In the genomic region with DNA sequence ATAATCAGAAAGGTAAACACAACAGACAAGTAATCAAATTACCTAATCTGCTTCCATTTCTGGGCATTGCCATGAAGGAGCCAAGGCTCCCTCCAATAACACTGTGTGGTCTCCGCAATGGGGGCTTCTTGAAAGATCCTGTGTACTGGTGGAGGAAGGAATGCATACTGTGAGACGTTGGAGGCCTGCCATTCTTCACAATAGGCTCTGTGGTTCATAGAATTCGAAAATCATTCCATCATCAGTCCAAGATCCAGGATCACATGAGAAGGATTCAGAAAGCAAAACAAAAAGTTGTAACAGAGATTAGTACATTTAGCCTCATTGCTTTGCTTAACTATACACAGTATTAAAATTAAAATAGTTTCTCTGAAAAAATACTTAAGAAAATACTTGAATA, we compare ENCODE assay signal across 17 cellular contexts.
DNase-seq lines count a peak whose midpoint lies in the region; ATAC-seq and TF ChIP-seq lines count a peak whose summit lies in the region.
"Had no signal": no experiment of that assay in that cellular context is flagged by ENCODE, and none has a peak within 500 bp of the region (broad histone marks: within the 10 kb centered on the region; RNA-seq: fewer than 3 reads in every experiment).

No MANE protein-coding gene starts in this region.

- no peak overlapping the region for H2AFZ ChIP-seq in SK-N-SH (ENCODE audit: low read depth)
- H2AFZ ChIP-seq in PC-3 (ENCODE audit: low read length) = no peak overlapping the region
- H2AFZ ChIP-seq: PC-9 had no signal

- H3K27ac ChIP-seq in SK-N-SH (ENCODE audit: low read depth in 2 of 2, low read length in 1 of 2) = no peak overlapping the region
- no peak overlapping the region for H3K27ac ChIP-seq in CD8-positive, alpha-beta memory T cell (ENCODE audit: low read depth, low read length)
- no peak overlapping the region for H3K27ac ChIP-seq in PC-3 (ENCODE audit: low read length)
- H3K27ac ChIP-seq: BLaER1, PC-9 had no signal

- H3K9me3 ChIP-seq in SK-N-SH = no peaks in the 10 kb centered on the region
- H3K9me3 ChIP-seq in CD8-positive, alpha-beta memory T cell (ENCODE audit: low read length) = no peaks in the 10 kb centered on the region
- no peaks in the 10 kb centered on the region for H3K9me3 ChIP-seq in PC-3 (ENCODE audit: low read length)

- no peaks in the 10 kb centered on the region for H3K9me2 ChIP-seq in SK-N-SH
- H3K9me2 ChIP-seq in PC-3 (replicated peaks; ENCODE audit: low read length) = no peaks in the 10 kb centered on the region

- ATAC-seq in SK-N-SH treated with all-trans-retinoic acid at 6 μM for 48 hours = no peak
- no peak for ATAC-seq in central memory CD8-positive, alpha-beta T cell (replicated peaks; ENCODE audit: extremely low read depth, poor library complexity, severe bottlenecking)
- no peak for ATAC-seq in PC-3
- ATAC-seq: HepG2 had no signal

- H3K4me2 ChIP-seq in SK-N-SH (no peak overlapping the region), PC-3 (ENCODE audit: low read length) (no peak overlapping the region)
- H3K4me2 ChIP-seq: BLaER1, PC-9 had no signal

- no peak for TF ChIP-seq EP300 in SK-N-SH (IDR thresholded peaks at IDR 0.05; ENCODE audit: borderline replicate concordance in 1 of 2, low read depth in 1 of 2, low read length in 1 of 2)

- H3F3A ChIP-seq in SK-N-SH (replicated peaks; ENCODE audit: insufficient read depth) (peaks cover 9% of the 10 kb centered on the region), PC-3 (ENCODE audit: low read length, unreplicated experiment) (no peaks in the 10 kb centered on the region)

- TF ChIP-seq RAD21 in SK-N-SH (IDR thresholded peaks at IDR 0.05; ENCODE audit: low read length) = no peak

- WGBS in SK-N-SH (ENCODE audit: low lambda C conversion rate) = 85% methylated on average over 3 of the region's 3 CpGs

- no TSS peak for BruUV-seq in PC-3 (replicated peaks; lab: Mats Ljungman, UMichigan)

- H4K20me1 ChIP-seq in SK-N-SH (ENCODE audit: insufficient read depth) (peaks cover 19% of the 10 kb centered on the region), PC-3 (ENCODE audit: low read length) (peaks cover 4% of the 10 kb centered on the region; the same call in 1 of the 2 replicates)

- no peak for TF ChIP-seq POLR2A in erythroblast (IDR thresholded peaks at IDR 0.05; ENCODE audit: low read length)

- H3K36me3 ChIP-seq in SK-N-SH (replicated peaks in 1 of 2; ENCODE audit: control insufficient read depth in 1 of 2, insufficient read depth in 2 of 2, low read length in 1 of 2) (peaks cover 12 to 34% of the 10 kb centered on the region in 2 experiments), PC-3 (ENCODE audit: low read depth, low read length) (peaks cover 6% of the 10 kb centered on the region)
- peaks cover 8% of the 10 kb centered on the region for H3K36me3 ChIP-seq in CD8-positive, alpha-beta memory T cell (ENCODE audit: insufficient read depth, low read length)

- H3K4me1 ChIP-seq in SK-N-SH (ENCODE audit: control insufficient read depth in 1 of 2, insufficient read depth in 2 of 2, low read depth in 1 of 2, low read length in 1 of 2) (no peaks in the 10 kb centered on the region), PC-3 (ENCODE audit: insufficient read depth, low read length) (no peaks in the 10 kb centered on the region)
- H3K4me1 ChIP-seq in CD8-positive, alpha-beta memory T cell (ENCODE audit: insufficient read depth, low read length) = peaks cover 31% of the 10 kb centered on the region

- peaks cover 44% of the 10 kb centered on the region for H3K4me1 Mint-ChIP-seq in central memory CD8-positive, alpha-beta T cell
- peaks cover 45 to 55% (median 54%) of the 10 kb centered on the region in 3 donors for H3K4me1 Mint-ChIP-seq in CD8-positive, alpha-beta memory T cell

- POLR2A ChIA-PET in SK-N-SH (lab: Yijun Ruan, JAX) (no interaction called here), PC-3 (lab: Charles Lee; ENCODE audit: unreplicated experiment) (no interaction called here)
- POLR2A ChIA-PET in CD8-positive, alpha-beta memory T cell (lab: Charles Lee) = no interaction called here

- H3K79me2 ChIP-seq in SK-N-SH (ENCODE audit: insufficient read depth) (peaks cover 70% of the 10 kb centered on the region), PC-3 (ENCODE audit: low read length) (peaks cover 12% of the 10 kb centered on the region)

- H3K36me3 Mint-ChIP-seq in central memory CD8-positive, alpha-beta T cell (ENCODE audit: insufficient read depth) = peaks cover 27% of the 10 kb centered on the region
- peaks cover 18 to 42% (median 25%) of the 10 kb centered on the region in 3 donors for H3K36me3 Mint-ChIP-seq in CD8-positive, alpha-beta memory T cell

- intact Hi-C loops in PC-3 (cut with micrococcal nuclease) = no loop called here

- peak overlapping the region; percentile 14 for H3K4me3 Mint-ChIP-seq in central memory CD8-positive, alpha-beta T cell
- peak overlapping the region in 1 of 7 donors; percentile 49 for H3K4me3 Mint-ChIP-seq in CD8-positive, alpha-beta memory T cell
- H3K4me3 Mint-ChIP-seq: HFFc6 had no signal

- peak overlapping the region; percentile 53 for H3K27ac Mint-ChIP-seq in central memory CD8-positive, alpha-beta T cell (ENCODE audit: low read depth)
- peak overlapping the region in 2 of 8 donors; percentile 9 to 35 for H3K27ac Mint-ChIP-seq in CD8-positive, alpha-beta memory T cell
- H3K27ac Mint-ChIP-seq: HFFc6 had no signal

- no peak overlapping the region for H3K4me3 ChIP-seq in SK-N-SH (ENCODE audit: low read depth in 2 of 2, low read length in 1 of 2)
- no peak overlapping the region for H3K4me3 ChIP-seq in fibroblast of the aortic adventitia (ENCODE audit: low read depth, low read length)
- no peak overlapping the region for H3K4me3 ChIP-seq in CD8-positive, alpha-beta memory T cell (ENCODE audit: low read length)
- no peak overlapping the region for H3K4me3 ChIP-seq in PC-3 (ENCODE audit: low read length)
- H3K4me3 ChIP-seq: BLaER1, PC-9 had no signal

- CTCF ChIA-PET in SK-N-SH (lab: Yijun Ruan, JAX) (no interaction called here), PC-3 (lab: Charles Lee) (no interaction called here)
- CTCF ChIA-PET in CD8-positive, alpha-beta memory T cell (lab: Charles Lee) = no interaction called here

- H3K9ac ChIP-seq in SK-N-SH (no peak overlapping the region), PC-3 (ENCODE audit: low read length) (no peak overlapping the region)
- H3K9ac ChIP-seq: BLaER1 had no signal

- H3K27me3 ChIP-seq in SK-N-SH (ENCODE audit: insufficient read depth) = no peaks in the 10 kb centered on the region
- no peaks in the 10 kb centered on the region for H3K27me3 ChIP-seq in CD8-positive, alpha-beta memory T cell (ENCODE audit: insufficient read depth, low read length, poor library complexity, severe bottlenecking)
- H3K27me3 ChIP-seq in PC-3 (ENCODE audit: low read length) = no peaks in the 10 kb centered on the region
- H3K27me3 ChIP-seq: BLaER1 had no signal

- DNase-seq in SK-N-SH (no peak), fibroblast of the aortic adventitia (ENCODE audit: low read depth) (peak; percentile 28), erythroblast (lab: John Stamatoyannopoulos, UW) (no peak), kidney glomerular epithelial cell (lab: John Stamatoyannopoulos, UW) (no peak), PC-3 (no peak)
- DNase-seq in central memory CD8-positive, alpha-beta T cell (ENCODE audit: low spot score in 2 of 2) = no peak
- DNase-seq in CD8-positive, alpha-beta memory T cell = no peak
- DNase-seq: DMS153, HFFc6, KG1, NCI-H1417 treated with DMSO at 0.1 percent for 48 hours, NCI-H1930, NCI-H446 treated with DMSO at 0.1 percent for 48 hours, PC-9 had no signal

- no peaks in the 10 kb centered on the region for H3K9me3 Mint-ChIP-seq in central memory CD8-positive, alpha-beta T cell
- H3K9me3 Mint-ChIP-seq in CD8-positive, alpha-beta memory T cell = peaks cover 0 to 7% (median 3%) of the 10 kb centered on the region in 5 donors

- no peak for TF ChIP-seq CTCF in SK-N-SH (IDR thresholded peaks at IDR 0.05)
- no peak for TF ChIP-seq CTCF in fibroblast of the aortic adventitia (IDR thresholded peaks at IDR 0.05; ENCODE audit: insufficient read depth, low read length)
- no peak for TF ChIP-seq CTCF in PC-3 (conservative IDR thresholded peaks at IDR 0.05; ENCODE audit: low read depth, low read length)

- no peaks in the 10 kb centered on the region for H3K27me3 Mint-ChIP-seq in central memory CD8-positive, alpha-beta T cell
- H3K27me3 Mint-ChIP-seq in CD8-positive, alpha-beta memory T cell = no peaks in the 10 kb centered on the region

TF ChIP-seq in SK-N-SH treated with all-trans-retinoic acid at 6 μM for 48 hours, 23 proteins besides CTCF, POLR2A, EP300 and RAD21:
- TF ChIP-seq ISL1 (CRISPR knock-in tag; IDR thresholded peaks at IDR 0.05) (peak; percentile 48; the same call in 1 of the 2 replicates), ARNTL (CRISPR knock-in tag; IDR thresholded peaks at IDR 0.05; ENCODE audit: borderline replicate concordance, low read depth) (no peak)

TF ChIP-seq in SK-N-SH, 30 proteins besides CTCF, POLR2A, EP300 and RAD21:
- TF ChIP-seq, protein P1, sequence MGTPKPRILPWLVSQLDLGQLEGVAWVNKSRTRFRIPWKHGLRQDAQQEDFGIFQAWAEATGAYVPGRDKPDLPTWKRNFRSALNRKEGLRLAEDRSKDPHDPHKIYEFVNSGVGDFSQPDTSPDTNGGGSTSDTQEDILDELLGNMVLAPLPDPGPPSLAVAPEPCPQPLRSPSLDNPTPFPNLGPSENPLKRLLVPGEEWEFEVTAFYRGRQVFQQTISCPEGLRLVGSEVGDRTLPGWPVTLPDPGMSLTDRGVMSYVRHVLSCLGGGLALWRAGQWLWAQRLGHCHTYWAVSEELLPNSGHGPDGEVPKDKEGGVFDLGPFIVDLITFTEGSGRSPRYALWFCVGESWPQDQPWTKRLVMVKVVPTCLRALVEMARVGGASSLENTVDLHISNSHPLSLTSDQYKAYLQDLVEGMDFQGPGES (IDR thresholded peaks at IDR 0.05; ENCODE audit: low read depth, low read length) = no peak
